26 cellular contexts compared by ENCODE assay signal in the genomic region with DNA sequence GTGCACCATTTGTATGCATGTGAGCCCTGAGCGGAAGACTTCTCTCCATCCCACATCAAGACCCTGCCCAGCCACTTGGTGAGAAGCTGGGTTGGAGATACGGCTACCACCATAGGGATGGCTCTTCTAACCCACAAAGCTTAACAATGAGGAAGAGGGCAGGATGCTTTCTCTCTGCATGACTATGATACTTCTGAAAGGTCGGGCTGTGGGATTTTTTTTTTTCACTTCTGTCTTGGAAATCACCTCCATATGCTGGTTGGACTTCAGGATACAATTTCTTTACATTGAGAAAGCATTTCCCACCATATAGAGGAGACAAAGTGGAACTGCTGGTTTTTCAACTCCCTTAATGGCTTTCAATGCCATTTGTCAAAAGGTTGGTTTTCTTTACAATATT. TPM values are rescaled to one million over a fixed set of nuclear protein-coding genes. Genes with fewer than 3 reads are reported as not detected.
DNase-seq lines count a peak whose midpoint lies in the region; ATAC-seq, FAIRE-seq and TF ChIP-seq lines count a peak whose summit lies in the region.
"Had no signal": no experiment of that assay in that cellular context is flagged by ENCODE, and none has a peak within 500 bp of the region (broad histone marks: within the 10 kb centered on the region; RNA-seq: fewer than 3 reads in every experiment).

No MANE protein-coding gene starts in this region.

- no peak for TF ChIP-seq CTCF in GM12878 (IDR thresholded peaks at IDR 0.05 in 2 of 3, conservative IDR thresholded peaks at IDR 0.05 in 1 of 3; ENCODE audit: control insufficient read depth in 2 of 3, extremely low read depth in 1 of 3, insufficient read depth in 1 of 3, low read depth in 3 of 3, low read length in 3 of 3)
- TF ChIP-seq CTCF in neural progenitor cell (IDR thresholded peaks at IDR 0.05), result no peak

- H2AFZ ChIP-seq in GM12878 (ENCODE audit: control insufficient read depth, low read depth, low read length), result no peak overlapping the region
- H2AFZ ChIP-seq in neural progenitor cell (replicated peaks), result no peak overlapping the region

- DNase-seq in GM12878 (ENCODE audit: low read depth, low spot score), result peak; percentile 37
- DNase-seq in left colon, result no peak
- no peak for DNase-seq in NCI-H2029 treated with DMSO at 0.1 percent for 48 hours (lab: John Stamatoyannopoulos, UW)
- no peak for DNase-seq in neural progenitor cell (ENCODE audit: low spot score)
- DNase-seq: AML-193; CD4-positive, alpha-beta memory T cell; COR-L47; Karpas-422; NCI-H1105; NCI-H1436 treated with DMSO at 0.1 percent for 48 hours; NCI-H187 treated with DMSO at 0.1 percent for 48 hours; NCI-H524 treated with DMSO at 0.1 percent for 48 hours; NCI-H774; NK-92 treated with Interleukin-12 subunit alpha and Interleukin-12 subunit beta, amount 100 ng/mL, for 24 hours; RPMI8226; SHP77 had no signal

- in situ Hi-C loops in GM12878 (cut with MboI), result no loop called here

- no peak overlapping the region for H3K27ac Mint-ChIP-seq in neural progenitor cell
- H3K27ac Mint-ChIP-seq: CD4-positive, alpha-beta memory T cell had no signal

- peak overlapping the region; percentile 29 for H3K4me2 ChIP-seq in GM12878 (ENCODE audit: control insufficient read depth, insufficient read depth)
- H3K4me2 ChIP-seq in neural progenitor cell, result no peak overlapping the region
- H3K4me2 ChIP-seq: A549; BLaER1 treated with 17β-estradiol and CSF1 and Interleukin-3, amounts not matched to agents 10 nM and 100 nM had no signal

- intact Hi-C loops in GM12878 (cut with micrococcal nuclease; ENCODE audit: unreplicated experiment) (no loop called here), left colon (cut with DNase I, micrococcal nuclease) (no loop called here)

- H3K27me3 Mint-ChIP-seq in neural progenitor cell (ENCODE audit: insufficient read depth, low read depth), result peaks cover 2% of the 10 kb centered on the region

- TF ChIP-seq RAD21 in GM12878 (IDR thresholded peaks at IDR 0.05; ENCODE audit: insufficient read depth, low read depth, low read length), result no peak

- no peaks in the 10 kb centered on the region for H3F3A ChIP-seq in neural progenitor cell (ENCODE audit: low read depth)

- H3K9me3 ChIP-seq in GM12878 (replicated peaks; ENCODE audit: control insufficient read depth, insufficient read depth, low read length) (no peaks in the 10 kb centered on the region; the same call in 2 of the 3 replicates), neural progenitor cell (ENCODE audit: low read depth) (no peaks in the 10 kb centered on the region)
- H3K9me3 ChIP-seq: A549 had no signal

- H3K4me1 ChIP-seq in GM12878 (ENCODE audit: control insufficient read depth, insufficient read depth, low read length) (peaks cover 51% of the 10 kb centered on the region), neural progenitor cell (peaks cover 17% of the 10 kb centered on the region)

- H4K20me1 ChIP-seq in GM12878 (ENCODE audit: control insufficient read depth, insufficient read depth) (no peaks in the 10 kb centered on the region), neural progenitor cell (ENCODE audit: low read depth) (no peaks in the 10 kb centered on the region)
- H4K20me1 ChIP-seq: BLaER1 treated with 17β-estradiol and CSF1 and Interleukin-3, amounts not matched to agents 10 nM and 100 nM had no signal

- no peak overlapping the region for H3K4me3 Mint-ChIP-seq in neural progenitor cell
- H3K4me3 Mint-ChIP-seq: CD4-positive, alpha-beta memory T cell had no signal

- no peak for FAIRE-seq in GM12878 (lab: Jason Lieb, UNC)
- FAIRE-seq: A549, G401.6, HepG2 had no signal

- peak in 1 of 2 experiments; percentile 47; a peak in 1 of 4 replicates for TF ChIP-seq EP300 in GM12878 (IDR thresholded peaks at IDR 0.05; ENCODE audit: borderline replicate concordance in 1 of 2, control insufficient read depth in 1 of 2, low read depth in 2 of 2, low read length in 2 of 2)

- SMC1A ChIA-PET in GM12878 (lab: Charles Lee; ENCODE audit: uncharacterized antibody, unreplicated experiment), result interaction anchor here (0.5 to 7.1 kb wide), 19 partner anchors 10 to 1022 kb away, joined by 3 to 76 read pairs (median 4); a partner anchor contains a TSS

- POLR2A ChIA-PET in GM12878 (lab: Charles Lee), result interaction anchor here (1.1 to 4.2 kb wide), 3 partner anchors 8 to 63 kb away, joined by 3 to 22 read pairs (median 5); no protein-coding TSS in a partner anchor

- 35% methylated on average over 3 of the region's 3 CpGs for WGBS in GM12878 (ENCODE audit: insufficient coverage, insufficient replicate concordance, low lambda C conversion rate, missing lambda C conversion rate)

- H3K9me3 Mint-ChIP-seq in neural progenitor cell, result peaks cover 13% of the 10 kb centered on the region
- H3K9me3 Mint-ChIP-seq: CD4-positive, alpha-beta memory T cell had no signal

- H3K9ac ChIP-seq in GM12878 (ENCODE audit: control insufficient read depth, insufficient read depth, low read length) (no peak overlapping the region), neural progenitor cell (no peak overlapping the region)
- H3K9ac ChIP-seq: BLaER1 treated with 17β-estradiol and CSF1 and Interleukin-3, amounts not matched to agents 10 nM and 100 nM had no signal

- peaks cover 63% of the 10 kb centered on the region for H3K4me1 Mint-ChIP-seq in neural progenitor cell
- H3K4me1 Mint-ChIP-seq: CD4-positive, alpha-beta memory T cell had no signal

- H3K27me3 ChIP-seq in GM12878 (replicated peaks in 1 of 2; ENCODE audit: control insufficient read depth in 2 of 2, insufficient read depth in 2 of 2, low read length in 1 of 2) (no peaks in the 10 kb centered on the region), neural progenitor cell (no peaks in the 10 kb centered on the region)
- H3K27me3 ChIP-seq: BLaER1 treated with 17β-estradiol and CSF1 and Interleukin-3, amounts not matched to agents 10 nM and 100 nM had no signal

- no TSS peak for BruUV-seq in GM12878 (replicated peaks; lab: Mats Ljungman, UMichigan)

- H3K36me3 Mint-ChIP-seq in neural progenitor cell, result peaks cover 9% of the 10 kb centered on the region
- H3K36me3 Mint-ChIP-seq: CD4-positive, alpha-beta memory T cell had no signal

- no peak overlapping the region for H3K4me3 ChIP-seq in GM12878
- no peak overlapping the region for H3K4me3 ChIP-seq in neural progenitor cell
- H3K4me3 ChIP-seq: A549; BLaER1 treated with 17β-estradiol and CSF1 and Interleukin-3, amounts not matched to agents 10 nM and 100 nM had no signal

- H3K36me3 ChIP-seq in GM12878 (ENCODE audit: control insufficient read depth in 2 of 2, insufficient read depth in 2 of 2, low read length in 1 of 2), result no peaks in the 10 kb centered on the region
- H3K36me3 ChIP-seq in neural progenitor cell, result no peaks in the 10 kb centered on the region

- RAD21 ChIA-PET in GM12878 (lab: Charles Lee; ENCODE audit: unreplicated experiment), result interaction anchor here (0.8 to 2.2 kb wide), 8 partner anchors 11 to 110 kb away, joined by 3 to 38 read pairs (median 3); no protein-coding TSS in a partner anchor

- H3K79me2 ChIP-seq in GM12878 (ENCODE audit: control insufficient read depth, insufficient read depth, low read length), result no peaks in the 10 kb centered on the region
- H3K79me2 ChIP-seq in neural progenitor cell (ENCODE audit: low read depth), result no peaks in the 10 kb centered on the region

- H3K27ac ChIP-seq in GM12878 (ENCODE audit: control insufficient read depth, insufficient read depth) (peak overlapping the region; percentile 35), neural progenitor cell (no peak overlapping the region)
- H3K27ac ChIP-seq: A549; BLaER1 treated with 17β-estradiol and CSF1 and Interleukin-3, amounts not matched to agents 10 nM and 100 nM had no signal

- no peak for TF ChIP-seq POLR2A in GM12878 (IDR thresholded peaks at IDR 0.05; ENCODE audit: low read depth, low read length)

- CTCF ChIA-PET in GM12878 (lab: Yijun Ruan, JAX), result interaction anchor here (0.6 to 2.3 kb wide), 10 partner anchors 9 to 110 kb away, joined by 3 to 11 read pairs (median 4); no protein-coding TSS in a partner anchor

- ATAC-seq in GM18502 (IDR thresholded peaks at IDR 0.05; ENCODE audit: poor library complexity, unreplicated experiment), result peak; percentile 59
- ATAC-seq in HG02884 (IDR thresholded peaks at IDR 0.05; ENCODE audit: unreplicated experiment), result peak; percentile 63
- peak; percentile 68 for ATAC-seq in GM12878
- no peak for ATAC-seq in left colon
- ATAC-seq in GM18861 (IDR thresholded peaks at IDR 0.05; ENCODE audit: unreplicated experiment), result no peak
- ATAC-seq: A549, HepG2 had no signal

TF ChIP-seq in GM12878, 131 proteins besides CTCF, POLR2A, EP300 and RAD21 (continues in another document):
- TF ChIP-seq ETV6 (conservative IDR thresholded peaks at IDR 0.05 in 1 of 2, IDR thresholded peaks at IDR 0.05 in 1 of 2; ENCODE audit: borderline replicate concordance in 1 of 2, low read depth in 1 of 2), result 0 out of 4 replicates have a peak, but pooled peaks of 1 of the 2 experiments have one; percentile 16
- 0 out of 2 replicates have a peak, but pooled peaks have one; percentile 28 for TF ChIP-seq DPF2 (IDR thresholded peaks at IDR 0.05)

RNA-seq across cellular contexts. Expression of a gene that starts 30.5 kb away (rescaled TPM):
- not detected in 2 replicates for total RNA-seq in GM12878 (2013; cell fraction: nucleolus; rRNA removed)
- 0.06 TPM in 1 of 2 replicates, not detected in the other for total RNA-seq in GM12878 (2014; rRNA removed)
- total RNA-seq in GM12878 (2014; rRNA removed; fragmentation: Illumina TruSeq; extraction: Trizol), result 0.05 TPM in 1 of 2 replicates, not detected in the other
- 0.18 TPM in 1 of 2 replicates, not detected in the other for total RNA-seq in GM12878 (2021)
- not detected for polyA plus RNA-seq in GM12878 (2011; ENCODE audit: low read depth)
- polyA plus RNA-seq in GM12878 (2011; rRNA removed), result not detected in 2 replicates
- polyA plus RNA-seq in GM12878 (2011; cell fraction: cytosol; rRNA removed), result not detected in 2 replicates
- polyA plus RNA-seq in GM12878 (2011; cell fraction: nucleus; rRNA removed), result not detected in 2 replicates
- polyA plus RNA-seq in GM12878 (2012), result 0.04 and 0.08 TPM in 2 replicates
- polyA plus RNA-seq in GM12878 (2014; fragmentation: Illumina TruSeq; extraction: Trizol), result 0.01 and 0.10 TPM in 2 replicates
- not detected for polyA plus RNA-seq in GM12878 (2014; fragmentation: Nextera tagmentation; extraction: Ambion mirVana)
- 0.03 TPM in 1 of 2 replicates, not detected in the other for polyA plus RNA-seq in GM12878 (2014; rRNA removed)
- not detected for polyA plus RNA-seq in GM12878 (2016; fragmentation: Nextera tagmentation; extraction: Ambion mirVana)
- polyA minus RNA-seq in GM12878 (2011; rRNA and poly(A)+ RNA removed), result not detected in 2 replicates
- polyA minus RNA-seq in GM12878 (2011; cell fraction: cytosol; rRNA and poly(A)+ RNA removed), result not detected in 2 replicates
- not detected in 2 replicates for polyA minus RNA-seq in GM12878 (2011; cell fraction: nucleus; rRNA and poly(A)+ RNA removed)
- 1 to 10 TPM in 1 of 2 donors, under 1 TPM in 1; 0.92 to 1.0 TPM for total RNA-seq in left colon
- not detected in 2 replicates for total RNA-seq in neural progenitor cell (ENCODE audit: low replicate concordance)
- total RNA-seq: H4; HepG2; HT1080; T-helper 1 cell treated with Interleukin-12 subunit alpha and Interleukin-12 subunit beta and Interleukin-4 antibody, amounts not matched to agents 30 ng/mL and 1 ng/mL, for 36 hours had no signal
- polyA plus RNA-seq: A549; CD4-positive, alpha-beta memory T cell; HepG2 had no signal

Comparison
In these comparisons a context has a peak if more than half of its experiments do, and no peak if none do; other contexts are left out.
1. ATAC-seq: peak in GM18502 (single experiment), HG02884 (single experiment) and GM12878 (single experiment); none in left colon (single experiment) and GM18861 (single experiment).